Comparison of ENCODE assay signal across 10 cellular contexts in genomic region chr22:20550057-20550817, GRCh38. TPM values are rescaled to one million over a fixed set of nuclear protein-coding genes. Genes with fewer than 3 reads are reported as not detected.
DNase-seq lines count a peak whose midpoint lies in the region; TF ChIP-seq lines count a peak whose summit lies in the region.
"Had no signal": no experiment of that assay in that cellular context is flagged by ENCODE, and none has a peak within 500 bp of the region (broad histone marks: within the 10 kb centered on the region; RNA-seq: fewer than 3 reads in every experiment).

No MANE protein-coding gene starts in this region.

- TF ChIP-seq CTCF in transverse colon (IDR thresholded peaks at IDR 0.05): no peak

- H3K36me3 ChIP-seq in muscle layer of colon (ENCODE audit: insufficient read depth, low read length) (peaks cover 32% of the 10 kb centered on the region), transverse colon (peaks cover 0 to 10% (median 0%) of the 10 kb centered on the region in 4 donors)

- H3K4me3 ChIP-seq in muscle layer of colon (ENCODE audit: low read depth in 1 of 2, low read length in 2 of 2) (peak overlapping the region in 1 of 2 donors; percentile 31), transverse colon (peak overlapping the region in 1 of 4 donors; percentile 8)

- no peaks in the 10 kb centered on the region for H3K9me3 ChIP-seq in muscle layer of colon (ENCODE audit: low read length)
- no peaks in the 10 kb centered on the region for H3K9me3 ChIP-seq in transverse colon

- peak overlapping the region; percentile 73 for H3K4me3 Mint-ChIP-seq in activated T-cell treated with anti-CD3 and anti-CD28 coated beads, Interleukin-2, amount 50 U/mL, for 24 hours

- peak overlapping the region; percentile 39 for H3K9ac ChIP-seq in muscle layer of colon (ENCODE audit: low read length)

- H3K27ac ChIP-seq in caudate nucleus (ENCODE audit: low read depth, low read length): peak overlapping the region; percentile 69
- H3K27ac ChIP-seq in muscle layer of colon (ENCODE audit: low read depth, low read length): peak overlapping the region; percentile 94
- peak overlapping the region; percentile 85 to 87 (median 86) for H3K27ac ChIP-seq in transverse colon
- H3K27ac ChIP-seq: foreskin keratinocyte had no signal

- no peak for DNase-seq in activated T-cell treated with anti-CD3 and anti-CD28 coated beads, Interleukin-2, amount 50 U/mL, for 24 hours
- no peak for DNase-seq in activated T-cell treated with anti-CD3 and anti-CD28 coated beads, Interleukin-2, amount 50 U/mL, for 1 hour
- DNase-seq in caudate nucleus (lab: John Stamatoyannopoulos, UW) (no peak), transverse colon (no peak), KBM-7 (no peak), NCI-H1694 (lab: John Stamatoyannopoulos, UW) (no peak)
- no peak for DNase-seq in stimulated activated naive CD4-positive, alpha-beta T cell (lab: John Stamatoyannopoulos, UW)
- DNase-seq: foreskin keratinocyte, NCI-H345 had no signal

- 83 to 89% methylated on average over 6 to 8 of the region's 8 CpGs for WGBS in transverse colon (ENCODE audit: low coverage in 1 of 2), 2 donors

- in situ Hi-C loops in transverse colon (cut with MboI; ENCODE audit: low pct_ligation_motif_present in 1 of 4, low pct_unique_long_range_greater_than_20kb in 1 of 4, low sequenced_read_pairs in 3 of 4) (no loop called here), KBM-7 (cut with MboI; ENCODE audit: low pct_unique_long_range_greater_than_20kb, low sequenced_read_pairs) (no loop called here)

- H3K4me1 ChIP-seq in muscle layer of colon (ENCODE audit: insufficient read depth, low read length) (peaks cover 58% of the 10 kb centered on the region), transverse colon (peaks cover 40 to 62% (median 48%) of the 10 kb centered on the region in 4 donors)
- H3K4me1 ChIP-seq: foreskin keratinocyte had no signal

- TF ChIP-seq POLR2A in transverse colon (IDR thresholded peaks at IDR 0.05): no peak

- H3K27me3 Mint-ChIP-seq in activated T-cell treated with anti-CD3 and anti-CD28 coated beads, Interleukin-2, amount 50 U/mL, for 24 hours: no peaks in the 10 kb centered on the region

- H3K36me3 Mint-ChIP-seq in activated T-cell treated with anti-CD3 and anti-CD28 coated beads, Interleukin-2, amount 50 U/mL, for 24 hours (ENCODE audit: low read depth): peaks cover 69% of the 10 kb centered on the region

- peak overlapping the region; percentile 99 for H3K27ac Mint-ChIP-seq in activated T-cell treated with anti-CD3 and anti-CD28 coated beads, Interleukin-2, amount 50 U/mL, for 24 hours

- peaks cover 94% of the 10 kb centered on the region for H3K4me1 Mint-ChIP-seq in activated T-cell treated with anti-CD3 and anti-CD28 coated beads, Interleukin-2, amount 50 U/mL, for 24 hours (ENCODE audit: low read depth)

- intact Hi-C loops in transverse colon (cut with DNase I; ENCODE audit: low total_unique reads): no loop called here

- H3K9me3 Mint-ChIP-seq in activated T-cell treated with anti-CD3 and anti-CD28 coated beads, Interleukin-2, amount 50 U/mL, for 24 hours: no peaks in the 10 kb centered on the region

- no peak for TF ChIP-seq EP300 in transverse colon (IDR thresholded peaks at IDR 0.05; ENCODE audit: low read depth)

- H3K27me3 ChIP-seq in muscle layer of colon (ENCODE audit: control insufficient read depth in 1 of 2, insufficient read depth in 2 of 2, low read length in 2 of 2): no peaks in the 10 kb centered on the region
- H3K27me3 ChIP-seq in transverse colon: no peaks in the 10 kb centered on the region
- H3K27me3 ChIP-seq: foreskin keratinocyte had no signal

RNA-seq across cellular contexts. Expression of gene MED15, which starts 42.8 kb away (rescaled TPM):
- total RNA-seq in transverse colon: 100 to 1,000 TPM in 2 of 4 donors, 10 to 100 TPM in 2; 70.3 to 211 (median 116) TPM

RNA-seq across cellular contexts. Expression of gene KLHL22, which starts 54.6 kb away (rescaled TPM):
- total RNA-seq in transverse colon: 10 to 100 TPM; 12.7 to 75.9 (median 16.9) TPM
